In genomic region chr2:33727361-33728032, GRCh38 we compare ENCODE assay signal across 1 cellular context.
TF ChIP-seq lines count a peak whose summit lies in the region.

No MANE protein-coding gene starts in this region.

TF ChIP-seq in K562, 482 proteins besides CTCF, POLR2A, EP300 and RAD21 (continued from another document):
- TF ChIP-seq IRF9 (tag; IDR thresholded peaks at IDR 0.05) (no peak), FOSL1 (tag; conservative IDR thresholded peaks at IDR 0.05) (no peak), POLR2AphosphoS2 (IDR thresholded peaks at IDR 0.05; ENCODE audit: low read length) (no peak), SP1 (CRISPR knock-in tag; IDR thresholded peaks at IDR 0.05) (no peak), ZKSCAN1 (IDR thresholded peaks at IDR 0.05; ENCODE audit: low read depth, low read length) (no peak)
